ENCODE assay signal across 9 cellular contexts in the genomic region with DNA sequence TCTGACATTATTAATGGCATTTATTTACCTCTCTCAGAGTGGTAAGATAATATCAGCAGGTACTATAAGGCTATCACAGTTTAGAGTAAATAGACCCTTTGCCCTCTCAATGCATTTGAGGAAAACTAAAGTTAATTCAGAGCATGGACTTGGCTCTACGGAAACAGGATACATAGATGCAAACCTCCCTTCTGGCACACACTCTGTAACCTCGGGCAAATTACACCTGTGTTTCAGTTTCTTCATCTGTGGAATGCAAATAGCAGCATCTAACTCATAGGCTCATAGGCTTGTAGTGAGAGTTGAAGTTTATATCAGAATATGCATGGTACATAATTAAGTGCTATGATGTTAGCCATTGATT. TPM values are rescaled to one million over a fixed set of nuclear protein-coding genes. Genes with fewer than 3 reads are reported as not detected.
DNase-seq lines count a peak whose midpoint lies in the region; ATAC-seq and TF ChIP-seq lines count a peak whose summit lies in the region.
"Had no signal": no experiment of that assay in that cellular context is flagged by ENCODE, and none has a peak within 500 bp of the region (broad histone marks: within the 10 kb centered on the region; RNA-seq: fewer than 3 reads in every experiment).

No MANE protein-coding gene starts in this region.

- no peak for TF ChIP-seq CTCF in GM10266 (IDR thresholded peaks at IDR 0.05; ENCODE audit: control insufficient read depth, insufficient read depth, low read depth, missing control alignments)

- ATAC-seq in GM19463 (IDR thresholded peaks at IDR 0.05; ENCODE audit: unreplicated experiment) (peak; percentile 68), HG03095 (IDR thresholded peaks at IDR 0.05; ENCODE audit: unreplicated experiment) (peak; percentile 79)

- DNase-seq in DMS53 (lab: John Stamatoyannopoulos, UW) (peak; percentile 84), RPMI8226 (peak; percentile 69), GM10266 (ENCODE audit: extremely low spot score) (no peak), GDM1 (lab: John Stamatoyannopoulos, UW) (no peak), NCI-H1694 treated with DMSO at 0.1 percent for 48 hours (lab: John Stamatoyannopoulos, UW) (no peak), occipital lobe (lab: John Stamatoyannopoulos, UW) (no peak)
- DNase-seq: kidney had no signal

RNA-seq across cellular contexts. Expression of a gene that starts 5.6 kb away (rescaled TPM):
- 81.4 TPM for total RNA-seq in occipital lobe

Comparison
In these comparisons a context has a peak if more than half of its experiments do, and no peak if none do; other contexts are left out.
1. DNase-seq: peak in DMS53 (single experiment) and RPMI8226 (single experiment); none in GM10266 (single experiment), GDM1 (single experiment), NCI-H1694 treated with DMSO at 0.1 percent for 48 hours (single experiment) and occipital lobe (single experiment).